Comparison of ENCODE assay signal across 30 cellular contexts in the genomic region with DNA sequence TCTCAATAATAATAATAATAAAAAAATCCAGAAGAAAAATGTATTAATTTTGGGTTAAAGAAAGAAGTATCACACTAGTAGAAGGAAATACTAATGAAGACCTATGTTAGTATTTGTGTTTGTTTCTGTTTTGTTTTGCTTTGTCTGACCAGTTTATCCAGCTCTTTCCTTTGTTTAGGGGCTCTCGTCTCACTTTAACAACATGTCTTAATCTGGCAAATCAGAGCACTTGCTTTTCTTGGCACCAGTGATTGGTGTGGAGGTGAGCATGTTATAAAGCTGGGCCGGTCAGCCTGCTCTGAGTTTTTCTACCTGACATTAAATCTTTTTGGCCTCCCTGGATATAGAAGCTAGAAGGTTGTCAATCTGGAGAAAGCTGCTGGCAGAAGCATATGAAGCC.
"Had no signal": no experiment of that assay in that cellular context is flagged by ENCODE, and none has a peak within 500 bp of the region (broad histone marks: within the 10 kb centered on the region; RNA-seq: fewer than 3 reads in every experiment).

No MANE protein-coding gene starts in this region.

- H3K27ac Mint-ChIP-seq: activated naive CD4-positive, alpha-beta T cell treated with anti-CD3 and anti-CD28 coated beads, Interleukin-2, amount 10 ng/mL, durations not matched to agents 7 days and 5 days; activated naive CD8-positive, alpha-beta T cell; brain had no signal

- H3K4me3 Mint-ChIP-seq: activated CD4-positive, alpha-beta memory T cell treated with anti-CD3 and anti-CD28 coated beads, Interleukin-2, amount 10 ng/mL, durations not matched to agents 7 days and 5 days; activated naive CD4-positive, alpha-beta T cell treated with anti-CD3 and anti-CD28 coated beads, Interleukin-2, amount 10 ng/mL, durations not matched to agents 7 days and 5 days; activated naive CD8-positive, alpha-beta T cell; brain had no signal

- H3K36me3 ChIP-seq: Peyer's patch, SJSA1, WERI-Rb-1 had no signal

- H3K9me2 ChIP-seq: SK-N-SH had no signal

- H3K4me1 ChIP-seq: Peyer's patch had no signal

- H3K9me3 ChIP-seq: Peyer's patch, SJSA1, SK-N-SH had no signal

- H3K27ac ChIP-seq: KMS-11, Peyer's patch, SJSA1, WERI-Rb-1 had no signal

- H3K9me3 Mint-ChIP-seq: activated CD4-positive, alpha-beta memory T cell treated with anti-CD3 and anti-CD28 coated beads, Interleukin-2, amount 10 ng/mL, durations not matched to agents 7 days and 5 days; activated naive CD4-positive, alpha-beta T cell treated with anti-CD3 and anti-CD28 coated beads, Interleukin-2, amount 10 ng/mL, durations not matched to agents 7 days and 5 days; activated naive CD8-positive, alpha-beta T cell treated with anti-CD3 and anti-CD28 coated beads, Interleukin-2, amount 50 U/mL, for 24 hours had no signal

- H3K27me3 ChIP-seq: Peyer's patch had no signal

- H3K4me1 Mint-ChIP-seq: brain had no signal

- H3K27me3 Mint-ChIP-seq: activated CD4-positive, alpha-beta memory T cell treated with anti-CD3 and anti-CD28 coated beads, Interleukin-2, amount 10 ng/mL, durations not matched to agents 7 days and 5 days; activated naive CD4-positive, alpha-beta T cell treated with anti-CD3 and anti-CD28 coated beads, Interleukin-2, amount 10 ng/mL, durations not matched to agents 7 days and 5 days; activated naive CD8-positive, alpha-beta T cell; brain had no signal

- DNase-seq: activated CD4-positive, alpha-beta memory T cell treated with anti-CD3 and anti-CD28 coated beads, Interleukin-2, amount 10 ng/mL, durations not matched to agents 7 days and 5 days; activated CD4-positive, alpha-beta T cell treated with anti-CD3 and anti-CD28 coated beads for 1 hour; activated CD4-positive, alpha-beta T cell treated with anti-CD3 and anti-CD28 coated beads for 48 hours; activated CD4-positive, CD25-positive, alpha-beta regulatory T cell; activated CD8-positive, alpha-beta memory T cell treated with anti-CD3 and anti-CD28 coated beads, Interleukin-2, amount 50 U/mL, for 48 hours; activated effector memory CD4-positive, alpha-beta T cell treated with Interleukin-2 at 50 U/mL for 16 hours; activated naive CD4-positive, alpha-beta T cell treated with anti-CD3 and anti-CD28 coated beads, Interleukin-2, amount 10 ng/mL, durations not matched to agents 7 days and 5 days; activated naive CD8-positive, alpha-beta T cell treated with anti-CD3 and anti-CD28 coated beads, Interleukin-2, amount 50 U/mL, for 24 hours; activated T-cell treated with anti-CD3 and anti-CD28 coated beads, Interleukin-2, amount 50 U/mL, for 48 hours; anterior cingulate cortex; caudate nucleus; cerebellar nuclear complex; NCI-H1092 treated with DMSO at 0.1 percent for 48 hours; NCI-H1417; NCI-H146; NCI-H187; NCI-H2081 treated with DMSO at 0.1 percent for 48 hours; NCI-H345; NCI-H524 treated with DMSO at 0.1 percent for 48 hours; Peyer's patch; RPMI8226; SHP77 treated with DMSO at 0.1 percent for 48 hours; SK-N-SH; T-helper 2 cell; T-helper 9 cell; WERI-Rb-1 had no signal

- H3K4me2 ChIP-seq: KMS-11, SK-N-SH had no signal

- H3K4me3 ChIP-seq: Peyer's patch, SJSA1 had no signal

- H3K36me3 Mint-ChIP-seq: activated naive CD4-positive, alpha-beta T cell treated with anti-CD3 and anti-CD28 coated beads, Interleukin-2, amount 10 ng/mL, durations not matched to agents 7 days and 5 days; activated naive CD8-positive, alpha-beta T cell; brain had no signal
